ENCODE assay signal across 1 cellular context in genomic region chr10:121819049-121819448, GRCh38.
TF ChIP-seq lines count a peak whose summit lies in the region.

No MANE protein-coding gene starts in this region.

TF ChIP-seq in HEK293, 187 proteins besides CTCF, POLR2A, EP300 and RAD21 (continued from another document):
- TF ChIP-seq ZNF571 (tag by site-specific recombination; IDR thresholded peaks at IDR 0.05) (no peak), ZNF335 (tag by site-specific recombination; conservative IDR thresholded peaks at IDR 0.05) (no peak), ZNF488 (tag by site-specific recombination; IDR thresholded peaks at IDR 0.05) (peak; percentile 60; the same call in 1 of the 2 replicates), ZBTB44 (tag by site-specific recombination; IDR thresholded peaks at IDR 0.05) (peak; percentile 100), ZNF629 (tag by site-specific recombination; IDR thresholded peaks at IDR 0.05) (peak; percentile 81), ZNF513 (tag by site-specific recombination; IDR thresholded peaks at IDR 0.05) (peak; percentile 15; the same call in 1 of the 2 replicates), ZXDB (tag by site-specific recombination; IDR thresholded peaks at IDR 0.05) (peak; percentile 95), KLF7 (tag by site-specific recombination; IDR thresholded peaks at IDR 0.05; ENCODE audit: borderline replicate concordance) (peak; percentile 77; the same call in 1 of the 2 replicates), SP3 (tag by site-specific recombination; IDR thresholded peaks at IDR 0.05) (0 out of 2 replicates have a peak, but pooled peaks have one; percentile 20), ZNF843 (tag by site-specific recombination; IDR thresholded peaks at IDR 0.05) (peak; percentile 99), ZSCAN30 (tag by site-specific recombination; IDR thresholded peaks at IDR 0.05) (peak; percentile 97), ZNF391 (tag by site-specific recombination; IDR thresholded peaks at IDR 0.05; ENCODE audit: borderline replicate concordance, low read depth) (peak; percentile 73; the same call in 1 of the 2 replicates), ZNF785 (tag by site-specific recombination; IDR thresholded peaks at IDR 0.05) (no peak), ZNF202 (tag by site-specific recombination; IDR thresholded peaks at IDR 0.05; ENCODE audit: borderline replicate concordance) (no peak), ZNF549 (tag by site-specific recombination; IDR thresholded peaks at IDR 0.05) (0 out of 2 replicates have a peak, but pooled peaks have one; percentile 1), WT1 (tag by site-specific recombination; IDR thresholded peaks at IDR 0.05) (peak; percentile 98), ZNF561 (tag by site-specific recombination; IDR thresholded peaks at IDR 0.05; ENCODE audit: borderline replicate concordance) (peak; percentile 90), HOXD13 (CRISPR knock-in tag; IDR thresholded peaks at IDR 0.05; ENCODE audit: borderline replicate concordance) (peak; percentile 77; the same call in 1 of the 2 replicates), ZEB2 (tag by site-specific recombination; IDR thresholded peaks at IDR 0.05) (peak; percentile 91), KLF8 (tag by site-specific recombination; IDR thresholded peaks at IDR 0.05) (peak; percentile 86), ZNF596 (tag by site-specific recombination; IDR thresholded peaks at IDR 0.05) (peak; percentile 84)
- TF ChIP-seq, protein P1, sequence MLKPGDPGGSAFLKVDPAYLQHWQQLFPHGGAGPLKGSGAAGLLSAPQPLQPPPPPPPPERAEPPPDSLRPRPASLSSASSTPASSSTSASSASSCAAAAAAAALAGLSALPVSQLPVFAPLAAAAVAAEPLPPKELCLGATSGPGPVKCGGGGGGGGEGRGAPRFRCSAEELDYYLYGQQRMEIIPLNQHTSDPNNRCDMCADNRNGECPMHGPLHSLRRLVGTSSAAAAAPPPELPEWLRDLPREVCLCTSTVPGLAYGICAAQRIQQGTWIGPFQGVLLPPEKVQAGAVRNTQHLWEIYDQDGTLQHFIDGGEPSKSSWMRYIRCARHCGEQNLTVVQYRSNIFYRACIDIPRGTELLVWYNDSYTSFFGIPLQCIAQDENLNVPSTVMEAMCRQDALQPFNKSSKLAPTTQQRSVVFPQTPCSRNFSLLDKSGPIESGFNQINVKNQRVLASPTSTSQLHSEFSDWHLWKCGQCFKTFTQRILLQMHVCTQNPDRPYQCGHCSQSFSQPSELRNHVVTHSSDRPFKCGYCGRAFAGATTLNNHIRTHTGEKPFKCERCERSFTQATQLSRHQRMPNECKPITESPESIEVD (tag by site-specific recombination; IDR thresholded peaks at IDR 0.05) = peak; percentile 100
- TF ChIP-seq, protein P2, sequence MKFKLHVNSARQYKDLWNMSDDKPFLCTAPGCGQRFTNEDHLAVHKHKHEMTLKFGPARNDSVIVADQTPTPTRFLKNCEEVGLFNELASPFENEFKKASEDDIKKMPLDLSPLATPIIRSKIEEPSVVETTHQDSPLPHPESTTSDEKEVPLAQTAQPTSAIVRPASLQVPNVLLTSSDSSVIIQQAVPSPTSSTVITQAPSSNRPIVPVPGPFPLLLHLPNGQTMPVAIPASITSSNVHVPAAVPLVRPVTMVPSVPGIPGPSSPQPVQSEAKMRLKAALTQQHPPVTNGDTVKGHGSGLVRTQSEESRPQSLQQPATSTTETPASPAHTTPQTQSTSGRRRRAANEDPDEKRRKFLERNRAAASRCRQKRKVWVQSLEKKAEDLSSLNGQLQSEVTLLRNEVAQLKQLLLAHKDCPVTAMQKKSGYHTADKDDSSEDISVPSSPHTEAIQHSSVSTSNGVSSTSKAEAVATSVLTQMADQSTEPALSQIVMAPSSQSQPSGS (tag by site-specific recombination; IDR thresholded peaks at IDR 0.05; ENCODE audit: low read depth) = peak; percentile 57; the same call in 1 of the 2 replicates
- TF ChIP-seq, protein P3, sequence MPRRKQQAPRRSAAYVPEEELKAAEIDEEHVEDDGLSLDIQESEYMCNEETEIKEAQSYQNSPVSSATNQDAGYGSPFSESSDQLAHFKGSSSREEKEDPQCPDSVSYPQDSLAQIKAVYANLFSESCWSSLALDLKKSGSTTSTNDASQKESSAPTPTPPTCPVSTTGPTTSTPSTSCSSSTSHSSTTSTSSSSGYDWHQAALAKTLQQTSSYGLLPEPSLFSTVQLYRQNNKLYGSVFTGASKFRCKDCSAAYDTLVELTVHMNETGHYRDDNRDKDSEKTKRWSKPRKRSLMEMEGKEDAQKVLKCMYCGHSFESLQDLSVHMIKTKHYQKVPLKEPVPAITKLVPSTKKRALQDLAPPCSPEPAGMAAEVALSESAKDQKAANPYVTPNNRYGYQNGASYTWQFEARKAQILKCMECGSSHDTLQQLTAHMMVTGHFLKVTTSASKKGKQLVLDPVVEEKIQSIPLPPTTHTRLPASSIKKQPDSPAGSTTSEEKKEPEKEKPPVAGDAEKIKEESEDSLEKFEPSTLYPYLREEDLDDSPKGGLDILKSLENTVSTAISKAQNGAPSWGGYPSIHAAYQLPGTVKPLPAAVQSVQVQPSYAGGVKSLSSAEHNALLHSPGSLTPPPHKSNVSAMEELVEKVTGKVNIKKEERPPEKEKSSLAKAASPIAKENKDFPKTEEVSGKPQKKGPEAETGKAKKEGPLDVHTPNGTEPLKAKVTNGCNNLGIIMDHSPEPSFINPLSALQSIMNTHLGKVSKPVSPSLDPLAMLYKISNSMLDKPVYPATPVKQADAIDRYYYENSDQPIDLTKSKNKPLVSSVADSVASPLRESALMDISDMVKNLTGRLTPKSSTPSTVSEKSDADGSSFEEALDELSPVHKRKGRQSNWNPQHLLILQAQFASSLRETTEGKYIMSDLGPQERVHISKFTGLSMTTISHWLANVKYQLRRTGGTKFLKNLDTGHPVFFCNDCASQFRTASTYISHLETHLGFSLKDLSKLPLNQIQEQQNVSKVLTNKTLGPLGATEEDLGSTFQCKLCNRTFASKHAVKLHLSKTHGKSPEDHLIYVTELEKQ (tag by site-specific recombination; IDR thresholded peaks at IDR 0.05; ENCODE audit: borderline replicate concordance) = peak; percentile 93; the same call in 1 of the 2 replicates
- TF ChIP-seq, protein P4, sequence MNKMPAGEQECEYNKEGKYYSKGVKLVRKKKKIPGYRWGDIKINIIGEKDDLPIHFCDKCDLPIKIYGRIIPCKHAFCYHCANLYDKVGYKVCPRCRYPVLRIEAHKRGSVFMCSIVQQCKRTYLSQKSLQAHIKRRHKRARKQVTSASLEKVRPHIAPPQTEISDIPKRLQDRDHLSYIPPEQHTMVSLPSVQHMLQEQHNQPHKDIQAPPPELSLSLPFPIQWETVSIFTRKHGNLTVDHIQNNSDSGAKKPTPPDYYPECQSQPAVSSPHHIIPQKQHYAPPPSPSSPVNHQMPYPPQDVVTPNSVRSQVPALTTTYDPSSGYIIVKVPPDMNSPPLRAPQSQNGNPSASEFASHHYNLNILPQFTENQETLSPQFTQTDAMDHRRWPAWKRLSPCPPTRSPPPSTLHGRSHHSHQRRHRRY (tag by site-specific recombination; IDR thresholded peaks at IDR 0.05) = no peak
